8 cellular contexts compared by ENCODE assay signal in the genomic region with DNA sequence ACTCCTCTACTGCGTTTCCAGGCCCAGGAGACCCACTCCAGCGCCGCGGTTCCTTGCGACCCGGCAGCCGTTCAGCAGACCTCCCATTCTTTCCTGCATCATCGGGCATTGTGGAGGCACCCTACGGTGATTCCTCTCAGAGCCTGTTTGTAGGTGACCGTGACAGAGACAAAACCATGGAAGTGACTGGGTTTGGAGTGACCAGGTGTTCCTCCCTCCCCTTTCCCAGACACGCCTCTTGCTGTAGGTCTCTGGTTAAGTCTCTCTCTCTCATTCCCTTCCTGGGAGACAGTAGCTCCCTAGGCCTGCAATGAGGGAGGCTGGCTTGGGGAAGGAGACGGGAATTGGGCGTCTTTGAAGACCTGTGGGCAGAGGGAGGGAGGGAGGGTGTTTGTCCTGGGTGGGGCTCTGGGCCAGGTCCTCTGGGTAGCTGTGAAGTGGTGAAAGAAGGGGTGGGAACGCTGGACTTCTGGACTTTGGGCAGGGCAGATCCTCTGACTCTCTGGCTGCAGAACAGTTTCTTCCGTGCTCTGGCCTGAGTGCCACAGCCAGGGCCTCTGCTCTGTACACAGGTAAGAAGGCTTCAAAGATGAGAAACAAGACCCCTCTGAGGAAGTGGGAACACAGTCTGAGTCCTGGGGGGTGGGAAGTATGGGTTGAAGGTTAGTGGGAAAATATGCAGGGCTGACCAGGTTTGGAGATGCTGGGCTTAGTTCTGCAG. TPM values are rescaled to one million over a fixed set of nuclear protein-coding genes. Genes with fewer than 3 reads are reported as not detected.
DNase-seq lines count a peak whose midpoint lies in the region; ATAC-seq and TF ChIP-seq lines count a peak whose summit lies in the region.

No MANE protein-coding gene starts in this region.

- H3K4me3 ChIP-seq in AG04450 (ENCODE audit: low read depth, low read length) (peak overlapping the region; percentile 89), HL-60 (replicated peaks; ENCODE audit: insufficient read depth, low read length) (peak overlapping the region; percentile 62), right cardiac atrium (ENCODE audit: low read length) (peak overlapping the region; percentile 67), skeletal muscle satellite cell (ENCODE audit: low read length) (peak overlapping the region; percentile 87)

- no peak for ATAC-seq in activated naive CD4-positive, alpha-beta T cell treated with anti-CD3 and anti-CD28 coated beads, Interleukin-2, amount 50 U/mL, for 72 hours
- ATAC-seq in right cardiac atrium (peak; percentile 15 to 16), GM21619 (IDR thresholded peaks at IDR 0.05; ENCODE audit: unreplicated experiment) (no peak), GM21390 (IDR thresholded peaks at IDR 0.05; ENCODE audit: unreplicated experiment) (no peak)

- 6% methylated on average over 15 of the region's 15 CpGs for WGBS in right cardiac atrium

- H3K27ac Mint-ChIP-seq in activated naive CD4-positive, alpha-beta T cell treated with anti-CD3 and anti-CD28 coated beads, Interleukin-2, amount 50 U/mL, for 72 hours, result peak overlapping the region; percentile 95 to 98

- peak overlapping the region; percentile 97 for H3K4me2 ChIP-seq in skeletal muscle satellite cell (ENCODE audit: low read length)

- H3K27me3 ChIP-seq in AG04450 (ENCODE audit: control insufficient read depth, insufficient read depth, low read length) (no peaks in the 10 kb centered on the region), HL-60 (ENCODE audit: insufficient read depth, poor library complexity, severe bottlenecking) (no peaks in the 10 kb centered on the region), right cardiac atrium (ENCODE audit: control insufficient read depth, insufficient read depth) (no peaks in the 10 kb centered on the region), skeletal muscle satellite cell (ENCODE audit: control insufficient read depth, insufficient read depth, low read length) (no peaks in the 10 kb centered on the region)

- DNase-seq in AG04450 (ENCODE audit: low read depth, low spot score) (no peak), HL-60 (ENCODE audit: low read depth in 1 of 2, low spot score in 1 of 2) (peak; percentile 3 to 33), right cardiac atrium (peak in 1 of 3 donors; percentile 67), globus pallidus (ENCODE audit: low spot score) (no peak)
- no peak for DNase-seq in activated naive CD4-positive, alpha-beta T cell treated with anti-CD3 and anti-CD28 coated beads, Interleukin-2, amount 50 U/mL, for 72 hours (ENCODE audit: low spot score in 2 of 2)

- peak overlapping the region; percentile 91 for H3K9ac ChIP-seq in skeletal muscle satellite cell (ENCODE audit: low read depth, low read length)

- H3K36me3 ChIP-seq in skeletal muscle satellite cell (ENCODE audit: insufficient read depth, low read length), result peaks cover 16% of the 10 kb centered on the region

- TF ChIP-seq CTCF in AG04450 (IDR thresholded peaks at IDR 0.05; ENCODE audit: low read depth, low read length), result 0 out of 2 replicates have a peak, but pooled peaks have one; percentile 1
- TF ChIP-seq CTCF in HL-60 (IDR thresholded peaks at IDR 0.05; ENCODE audit: insufficient read depth, low read length), result no peak

- CTCF ChIA-PET in AG04450 (lab: Charles Lee), result interaction anchor here (0.6 to 1.4 kb wide), 5 partner anchors 9 to 110 kb away, joined by 3 to 8 read pairs (median 4); no protein-coding TSS in a partner anchor

- POLR2A ChIA-PET in AG04450 (lab: Yijun Ruan, JAX), result interaction anchor here (1.3 to 2.4 kb wide), 3 partner anchors 16 to 84 kb away, joined by 3 to 21 read pairs (median 6); partner anchors contain the start of genes PPP2R5D and PTK7

- H3K4me1 ChIP-seq in right cardiac atrium (ENCODE audit: control insufficient read depth, insufficient read depth, low read length), result peaks cover 4% of the 10 kb centered on the region
- H3K4me1 ChIP-seq in skeletal muscle satellite cell (ENCODE audit: control insufficient read depth, insufficient read depth, low read length), result peaks cover 15% of the 10 kb centered on the region

- no peaks in the 10 kb centered on the region for H3K9me3 Mint-ChIP-seq in activated naive CD4-positive, alpha-beta T cell treated with anti-CD3 and anti-CD28 coated beads, Interleukin-2, amount 50 U/mL, for 72 hours

- H3K27ac ChIP-seq in AG04450 (ENCODE audit: low read depth, low read length) (peak overlapping the region; percentile 57), HL-60 (replicated peaks) (peak overlapping the region; percentile 86), right cardiac atrium (ENCODE audit: low read length) (peak overlapping the region; percentile 85)

- peaks cover 0 to 11% of the 10 kb centered on the region in 2 donors for H3K36me3 Mint-ChIP-seq in activated naive CD4-positive, alpha-beta T cell treated with anti-CD3 and anti-CD28 coated beads, Interleukin-2, amount 50 U/mL, for 72 hours

- intact Hi-C loops in right cardiac atrium (cut with DNase I), result no loop called here

- H3K9me3 ChIP-seq in AG04450 (ENCODE audit: control insufficient read depth, insufficient read depth, low read length) (no peaks in the 10 kb centered on the region; the same call in 1 of the 2 replicates), right cardiac atrium (ENCODE audit: control insufficient read depth, low read length) (no peaks in the 10 kb centered on the region), skeletal muscle satellite cell (replicated peaks; ENCODE audit: low read length) (no peaks in the 10 kb centered on the region)

RNA-seq across cellular contexts. Expression of gene KLC4, which starts 0.8 kb away (rescaled TPM):
- polyA plus RNA-seq in AG04450 (2011; rRNA removed) (9.1 and 10.2 TPM in 2 replicates), right cardiac atrium (32.4 TPM)
- 10.4 and 14.7 TPM in 2 replicates for polyA minus RNA-seq in AG04450 (2011; rRNA and poly(A)+ RNA removed)
- 10 to 100 TPM; 19.9 to 50.1 TPM for total RNA-seq in activated naive CD4-positive, alpha-beta T cell treated with anti-CD3 and anti-CD28 coated beads, Interleukin-2, amount 50 U/mL, for 72 hours
- 10 to 100 TPM; 36.9 to 51.2 (median 40.1) TPM for total RNA-seq in right cardiac atrium
- 5.1 and 6.1 TPM in 2 replicates for total RNA-seq in skeletal muscle satellite cell (2012; rRNA removed)

RNA-seq across cellular contexts. Expression of gene MRPL2, which starts 1.0 kb away (rescaled TPM):
- 19.3 and 19.4 TPM in 2 replicates for polyA plus RNA-seq in AG04450 (2011; rRNA removed)
- 19.3 and 23.8 TPM in 2 replicates for polyA minus RNA-seq in AG04450 (2011; rRNA and poly(A)+ RNA removed)
- 10 to 100 TPM; 87.4 to 99.8 TPM for total RNA-seq in activated naive CD4-positive, alpha-beta T cell treated with anti-CD3 and anti-CD28 coated beads, Interleukin-2, amount 50 U/mL, for 72 hours
- 10 to 100 TPM; 83.2 to 94.2 (median 87.8) TPM for total RNA-seq in right cardiac atrium
- 92.7 TPM for polyA plus RNA-seq in right cardiac atrium
- 22.6 and 24.9 TPM in 2 replicates for total RNA-seq in skeletal muscle satellite cell (2012; rRNA removed)

RNA-seq across cellular contexts. Expression of gene CUL7, which starts 6.5 kb away (rescaled TPM):
- 37.5 and 44.8 TPM in 2 replicates for polyA plus RNA-seq in AG04450 (2011; rRNA removed)
- 71.2 and 104 TPM in 2 replicates for polyA minus RNA-seq in AG04450 (2011; rRNA and poly(A)+ RNA removed)
- total RNA-seq in activated naive CD4-positive, alpha-beta T cell treated with anti-CD3 and anti-CD28 coated beads, Interleukin-2, amount 50 U/mL, for 72 hours, result 10 to 100 TPM; 13.0 to 21.6 TPM
- total RNA-seq in right cardiac atrium, result 1 to 10 TPM; 6.7 to 9.6 (median 9.2) TPM
- polyA plus RNA-seq in right cardiac atrium, result 4.5 TPM
- total RNA-seq in skeletal muscle satellite cell (2012; rRNA removed), result 29.7 and 36.5 TPM in 2 replicates

RNA-seq across cellular contexts. Expression of gene PTK7, which starts 15.9 kb away (rescaled TPM):
- polyA plus RNA-seq in AG04450 (2011; rRNA removed), result 146 and 179 TPM in 2 replicates
- polyA minus RNA-seq in AG04450 (2011; rRNA and poly(A)+ RNA removed), result 230 and 312 TPM in 2 replicates
- total RNA-seq in activated naive CD4-positive, alpha-beta T cell treated with anti-CD3 and anti-CD28 coated beads, Interleukin-2, amount 50 U/mL, for 72 hours, result 1 to 10 TPM; 2.9 to 4.7 TPM
- 1 to 10 TPM; 5.8 to 9.4 (median 8.2) TPM for total RNA-seq in right cardiac atrium
- polyA plus RNA-seq in right cardiac atrium, result 4.1 TPM
- 17.0 and 20.1 TPM in 2 replicates for total RNA-seq in skeletal muscle satellite cell (2012; rRNA removed)

RNA-seq across cellular contexts. Expression of gene RRP36, which starts 38.8 kb away (rescaled TPM):
- polyA plus RNA-seq in AG04450 (2011; rRNA removed) (50.3 and 54.0 TPM in 2 replicates), right cardiac atrium (27.2 TPM)
- 43.2 and 43.7 TPM in 2 replicates for polyA minus RNA-seq in AG04450 (2011; rRNA and poly(A)+ RNA removed)
- 10 to 100 TPM; 45.6 to 46.9 TPM for total RNA-seq in activated naive CD4-positive, alpha-beta T cell treated with anti-CD3 and anti-CD28 coated beads, Interleukin-2, amount 50 U/mL, for 72 hours
- total RNA-seq in right cardiac atrium, result 10 to 100 TPM; 28.2 to 34.3 (median 29.6) TPM
- 75.1 and 96.1 TPM in 2 replicates for total RNA-seq in skeletal muscle satellite cell (2012; rRNA removed)

Comparison
In these comparisons a context has a peak if more than half of its experiments do, and no peak if none do; other contexts are left out.
1. DNase-seq: peak in HL-60 (2 of 2); none in AG04450 (single experiment), activated naive CD4-positive, alpha-beta T cell treated with anti-CD3 and anti-CD28 coated beads, Interleukin-2, amount 50 U/mL, for 72 hours (0 of 2) and globus pallidus (single experiment).
2. ATAC-seq: peak in right cardiac atrium (2 of 2); none in activated naive CD4-positive, alpha-beta T cell treated with anti-CD3 and anti-CD28 coated beads, Interleukin-2, amount 50 U/mL, for 72 hours (0 of 2), GM21619 (single experiment) and GM21390 (single experiment).
3. Peak in every context shown above with its lines, with median percentiles within 50 percentile points of each other: H3K27ac ChIP-seq and H3K4me3 ChIP-seq.